24 cellular contexts compared by ENCODE assay signal in genomic region chr18:26040051-26040656, GRCh38. TPM values are rescaled to one million over a fixed set of nuclear protein-coding genes. Genes with fewer than 3 reads are reported as not detected.
A peak's percentile ranks its signal among the peaks of the same experiment; 100 is the strongest.
DNase-seq lines count a peak whose midpoint lies in the region; ATAC-seq, FAIRE-seq and TF ChIP-seq lines count a peak whose summit lies in the region.
"Had no signal": no experiment of that assay in that cellular context is flagged by ENCODE, and none has a peak within 500 bp of the region (broad histone marks: within the 10 kb centered on the region; RNA-seq: fewer than 3 reads in every experiment).

No MANE protein-coding gene starts in this region.

- TF ChIP-seq CTCF in mammary epithelial cell (conservative IDR thresholded peaks at IDR 0.05 in 1 of 2, IDR thresholded peaks at IDR 0.05 in 1 of 2; ENCODE audit: extremely low read depth in 1 of 2, insufficient read depth in 1 of 2, low read depth in 1 of 2, low read length in 2 of 2) (no peak), keratinocyte (optimal IDR thresholded peaks at IDR 0.05 in 1 of 3, IDR thresholded peaks at IDR 0.05 in 1 of 3, conservative IDR thresholded peaks at IDR 0.05 in 1 of 3; ENCODE audit: extremely low read depth in 1 of 3, insufficient read depth in 2 of 3, low read length in 3 of 3) (no peak)

- CTCF ChIA-PET in CD4-positive, alpha-beta memory T cell (lab: Charles Lee; ENCODE audit: partially characterized antibody), result no interaction called here
- CTCF ChIA-PET in mammary epithelial cell (lab: Charles Lee; ENCODE audit: low non-redundant PET), result no interaction called here

- WGBS in mammary epithelial cell (ENCODE audit: low coverage, missing lambda C conversion rate), result 67% methylated on average over 1 of the region's 1 CpG

- H3K79me2 ChIP-seq in mammary epithelial cell (ENCODE audit: insufficient read depth, low read length) (peaks cover 62% of the 10 kb centered on the region), keratinocyte (ENCODE audit: control insufficient read depth, insufficient read depth, low read length) (peaks cover 18% of the 10 kb centered on the region)

- H3K4me3 Mint-ChIP-seq in CD4-positive, alpha-beta memory T cell, result no peak overlapping the region
- H3K4me3 Mint-ChIP-seq: activated CD8-positive, alpha-beta memory T cell treated with anti-CD3 and anti-CD28 coated beads, Interleukin-2, amount 10 ng/mL, durations not matched to agents 7 days and 5 days; activated T-helper 17 cell treated with anti-CD3 and anti-CD28 coated beads, Interleukin-2, amount 50 U/mL, for 72 hours had no signal

- H3K27ac ChIP-seq in CD4-positive, alpha-beta memory T cell (ENCODE audit: low read depth, low read length), result no peak overlapping the region
- H3K27ac ChIP-seq in mammary epithelial cell (ENCODE audit: insufficient read depth, low read depth, low read length) (peak overlapping the region; percentile 69), keratinocyte (ENCODE audit: control insufficient read depth, insufficient read depth, low read length) (peak overlapping the region; percentile 52)
- H3K27ac ChIP-seq: heart left ventricle, prostate gland had no signal

- H3K9me3 Mint-ChIP-seq in CD4-positive, alpha-beta memory T cell, result no peaks in the 10 kb centered on the region
- H3K9me3 Mint-ChIP-seq: activated naive CD4-positive, alpha-beta T cell treated with anti-CD3 and anti-CD28 coated beads, Interleukin-2, amount 50 U/mL, for 72 hours; activated T-helper 17 cell treated with anti-CD3 and anti-CD28 coated beads, Interleukin-2, amount 50 U/mL, for 72 hours had no signal

- peak; percentile 84 for FAIRE-seq in keratinocyte (lab: Jason Lieb, UNC)

- peaks cover 11% of the 10 kb centered on the region for H3K36me3 ChIP-seq in CD4-positive, alpha-beta memory T cell (ENCODE audit: insufficient read depth, low read length)
- H3K36me3 ChIP-seq in mammary epithelial cell (ENCODE audit: insufficient read depth, low read length) (peaks cover 30% of the 10 kb centered on the region), keratinocyte (ENCODE audit: control insufficient read depth in 2 of 2, extremely low read depth in 1 of 2, insufficient read depth in 2 of 2, low read length in 2 of 2) (peaks cover 3 to 7% of the 10 kb centered on the region in 2 experiments)
- H3K36me3 ChIP-seq: BE2C, prostate gland had no signal

- no peak for ATAC-seq in HG03045 (IDR thresholded peaks at IDR 0.05; ENCODE audit: unreplicated experiment)
- ATAC-seq: activated CD8-positive, alpha-beta memory T cell treated with anti-CD3 and anti-CD28 coated beads, Interleukin-2, amount 10 ng/mL, durations not matched to agents 7 days and 5 days; activated naive CD4-positive, alpha-beta T cell treated with anti-CD3 and anti-CD28 coated beads, Interleukin-2, amount 50 U/mL, for 72 hours; activated T-helper 17 cell treated with anti-CD3 and anti-CD28 coated beads, Interleukin-2, amount 50 U/mL, for 72 hours; heart left ventricle; mucosa of descending colon had no signal

- dilution Hi-C loops in mammary epithelial cell (cut with HindIII; ENCODE audit: low sequenced_read_pairs), result no loop called here
- dilution Hi-C loops in keratinocyte (cut with MboI; ENCODE audit: extremely low pct_ligation_motif_present, low sequenced_read_pairs), result no loop called here

- H3K27ac Mint-ChIP-seq in CD4-positive, alpha-beta memory T cell, result peak overlapping the region in 5 of 7 donors; percentile 14 to 71 (median 38)
- H3K27ac Mint-ChIP-seq: activated CD8-positive, alpha-beta memory T cell treated with anti-CD3 and anti-CD28 coated beads, Interleukin-2, amount 10 ng/mL, durations not matched to agents 7 days and 5 days; activated naive CD4-positive, alpha-beta T cell treated with anti-CD3 and anti-CD28 coated beads, Interleukin-2, amount 50 U/mL, for 72 hours; activated T-helper 17 cell treated with anti-CD3 and anti-CD28 coated beads, Interleukin-2, amount 50 U/mL, for 72 hours had no signal

- H3K4me3 ChIP-seq in CD4-positive, alpha-beta memory T cell (ENCODE audit: low read length in 2 of 2), result no peak overlapping the region
- no peak overlapping the region for H3K4me3 ChIP-seq in mammary epithelial cell (replicated peaks in 1 of 3; ENCODE audit: insufficient read depth in 1 of 3, low read depth in 2 of 3, low read length in 3 of 3)
- no peak overlapping the region for H3K4me3 ChIP-seq in keratinocyte (ENCODE audit: control insufficient read depth in 2 of 3, extremely low read depth in 1 of 3, insufficient read depth in 2 of 3, low read depth in 1 of 3, low read length in 3 of 3)
- H3K4me3 ChIP-seq: HAP-1, heart left ventricle, mucosa of descending colon, prostate gland had no signal

- H4K20me1 ChIP-seq in mammary epithelial cell (ENCODE audit: insufficient read depth, low read length), result no peaks in the 10 kb centered on the region
- H4K20me1 ChIP-seq in keratinocyte (ENCODE audit: control insufficient read depth, extremely low read depth, insufficient read depth, low read length), result no peaks in the 10 kb centered on the region

- H3K9ac ChIP-seq in mammary epithelial cell (ENCODE audit: insufficient read depth, low read length) (no peak overlapping the region), keratinocyte (ENCODE audit: control insufficient read depth, extremely low read depth, insufficient read depth, low read length) (no peak overlapping the region)

- POLR2A ChIA-PET in CD4-positive, alpha-beta memory T cell (lab: Charles Lee; ENCODE audit: partially characterized antibody), result no interaction called here

- H3K9me1 ChIP-seq in keratinocyte (ENCODE audit: control insufficient read depth, extremely low read depth, insufficient read depth, low read length), result peaks cover 2% of the 10 kb centered on the region

- H3K9me3 ChIP-seq in CD4-positive, alpha-beta memory T cell (ENCODE audit: control insufficient read depth in 1 of 2, low read length in 2 of 2), result no peaks in the 10 kb centered on the region
- H3K9me3 ChIP-seq in mammary epithelial cell (replicated peaks; ENCODE audit: insufficient read depth, low read length) (no peaks in the 10 kb centered on the region), keratinocyte (ENCODE audit: control insufficient read depth, low read depth, low read length) (no peaks in the 10 kb centered on the region)
- H3K9me3 ChIP-seq: BE2C, HAP-1, heart left ventricle, mucosa of descending colon, prostate gland had no signal

- no peaks in the 10 kb centered on the region for H3K27me3 ChIP-seq in CD4-positive, alpha-beta memory T cell (ENCODE audit: insufficient read depth, low read length)
- H3K27me3 ChIP-seq in mammary epithelial cell (ENCODE audit: insufficient read depth, low read length) (no peaks in the 10 kb centered on the region), keratinocyte (ENCODE audit: control insufficient read depth, extremely low read depth, insufficient read depth, low read length) (no peaks in the 10 kb centered on the region)
- H3K27me3 ChIP-seq: BE2C, heart left ventricle had no signal

- H3K4me1 ChIP-seq in CD4-positive, alpha-beta memory T cell (ENCODE audit: insufficient read depth, low read length), result peaks cover 18% of the 10 kb centered on the region
- H3K4me1 ChIP-seq in mammary epithelial cell (ENCODE audit: insufficient read depth, low read length), result peaks cover 4% of the 10 kb centered on the region
- H3K4me1 ChIP-seq in keratinocyte (ENCODE audit: control insufficient read depth, extremely low read depth, insufficient read depth, low read length), result peaks cover 10% of the 10 kb centered on the region
- H3K4me1 ChIP-seq: BE2C, prostate gland had no signal

- no peak for DNase-seq in CD4-positive, alpha-beta memory T cell
- DNase-seq in KBM-7 (peak; percentile 1), mammary epithelial cell (peak; percentile 82), keratinocyte (ENCODE audit: low read depth, low spot score) (peak; percentile 11), activated T-cell treated with anti-CD3 and anti-CD28 coated beads for 4 hours (no peak), HUDEP-2 (lab: John Stamatoyannopoulos, UW; ENCODE audit: unreplicated experiment in 76 of 76) (no peak), NCI-H146 (lab: John Stamatoyannopoulos, UW) (no peak)
- DNase-seq: activated CD4-positive, alpha-beta T cell treated with anti-CD3 and anti-CD28 coated beads for 4 hours; activated CD8-positive, alpha-beta memory T cell treated with anti-CD3 and anti-CD28 coated beads, Interleukin-2, amount 10 ng/mL, durations not matched to agents 7 days and 5 days; BE2C; Calu3; effector memory CD4-positive, alpha-beta T cell; heart left ventricle; KG1; mucosa of descending colon; MV-4-11; NCI-H187; NCI-H82; substantia nigra had no signal

- in situ Hi-C loops in KBM-7 (cut with MboI; ENCODE audit: low pct_unique_long_range_greater_than_20kb, low sequenced_read_pairs) (no loop called here), mammary epithelial cell (cut with MboI; ENCODE audit: low sequenced_read_pairs in 2 of 2) (no loop called here)

- no peaks in the 10 kb centered on the region for H3K27me3 Mint-ChIP-seq in CD4-positive, alpha-beta memory T cell
- H3K27me3 Mint-ChIP-seq: activated CD8-positive, alpha-beta memory T cell treated with anti-CD3 and anti-CD28 coated beads, Interleukin-2, amount 10 ng/mL, durations not matched to agents 7 days and 5 days; activated T-helper 17 cell treated with anti-CD3 and anti-CD28 coated beads, Interleukin-2, amount 50 U/mL, for 72 hours had no signal

- peaks cover 45 to 46% of the 10 kb centered on the region in 2 donors for H3K36me3 Mint-ChIP-seq in CD4-positive, alpha-beta memory T cell

- peak overlapping the region; percentile 3 for H3K4me2 ChIP-seq in mammary epithelial cell (ENCODE audit: insufficient read depth, low read depth, low read length)
- peak overlapping the region; percentile 11 for H3K4me2 ChIP-seq in keratinocyte (ENCODE audit: control insufficient read depth, extremely low read depth, insufficient read depth, low read depth, low read length)

- intact Hi-C loops in CD4-positive, alpha-beta memory T cell (cut with micrococcal nuclease), result no loop called here
- intact Hi-C loops in mammary epithelial cell (cut with micrococcal nuclease), result no loop called here

- H2AFZ ChIP-seq in mammary epithelial cell (ENCODE audit: low read depth, low read length) (no peak overlapping the region), keratinocyte (ENCODE audit: control insufficient read depth, low read length) (no peak overlapping the region)

- no TSS peak for BruUV-seq in mammary epithelial cell (replicated peaks; lab: Mats Ljungman, UMichigan)

- peaks cover 20 to 36% (median 23%) of the 10 kb centered on the region in 4 donors for H3K4me1 Mint-ChIP-seq in CD4-positive, alpha-beta memory T cell

RNA-seq across cellular contexts. Expression of gene SS18, which starts 50.3 kb away (rescaled TPM):
- total RNA-seq in CD4-positive, alpha-beta memory T cell, result 10 to 100 TPM; 78.7 to 79.3 TPM
- polyA plus RNA-seq in CD4-positive, alpha-beta memory T cell, result 10 to 100 TPM; 34.5 to 39.2 TPM
- total RNA-seq in mammary epithelial cell, result 100 to 1,000 TPM in 1 of 2 donors, 10 to 100 TPM in 1; 99.7 to 137 TPM
- polyA plus RNA-seq in mammary epithelial cell, result 142 TPM
- polyA minus RNA-seq in mammary epithelial cell, result 52.4 TPM
- polyA plus RNA-seq in keratinocyte, result 134 to 169 TPM (median 140 TPM) in 3 replicates
- 30.0 TPM for polyA plus RNA-seq in keratinocyte (2011; ENCODE audit: low read depth)
- polyA plus RNA-seq in keratinocyte (2011; cell fraction: cytosol; rRNA removed), result 69.0 and 95.4 TPM in 2 replicates
- polyA plus RNA-seq in keratinocyte (2011; cell fraction: nucleus; rRNA removed), result 207 and 263 TPM in 2 replicates
- polyA plus RNA-seq in keratinocyte (2012; ENCODE audit: low replicate concordance), result 42.5 and 63.4 TPM in 2 replicates
- 121 to 227 TPM (median 210 TPM) in 3 replicates for polyA minus RNA-seq in keratinocyte
- polyA minus RNA-seq in keratinocyte (2011; cell fraction: cytosol; rRNA and poly(A)+ RNA removed), result 130 TPM
- 128 and 202 TPM in 2 replicates for polyA minus RNA-seq in keratinocyte (2011; cell fraction: nucleus; rRNA and poly(A)+ RNA removed)

Comparison
In these comparisons a context has a peak if more than half of its experiments do, and no peak if none do; other contexts are left out.
1. DNase-seq: peak in KBM-7 (single experiment), mammary epithelial cell (single experiment) and keratinocyte (single experiment); none in CD4-positive, alpha-beta memory T cell (0 of 5), activated T-cell treated with anti-CD3 and anti-CD28 coated beads for 4 hours (single experiment), HUDEP-2 (0 of 76) and NCI-H146 (single experiment).